8 cellular contexts compared by ENCODE assay signal in the genomic region with DNA sequence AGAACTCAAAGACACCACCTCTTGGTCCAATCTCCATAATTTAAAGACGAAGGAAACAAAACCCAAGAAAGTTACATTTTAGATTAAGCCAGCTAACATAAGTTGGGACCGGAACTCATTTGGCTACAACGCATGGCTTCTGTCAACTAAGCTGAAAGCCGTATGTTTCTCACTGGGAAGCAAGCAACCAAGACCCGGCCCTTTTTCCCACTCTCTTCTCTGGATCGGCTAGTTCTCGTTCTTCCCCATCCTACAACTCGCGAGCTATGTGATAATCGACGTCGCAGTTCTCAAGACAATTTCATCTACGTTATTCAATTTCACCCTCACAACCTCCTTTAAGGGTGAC. TPM values are rescaled to one million over a fixed set of nuclear protein-coding genes. Genes with fewer than 3 reads are reported as not detected.
DNase-seq lines count a peak whose midpoint lies in the region; ATAC-seq and TF ChIP-seq lines count a peak whose summit lies in the region.

No MANE protein-coding gene starts in this region.

- H3K9me3 ChIP-seq in RWPE2 (ENCODE audit: severe bottlenecking) (no peaks in the 10 kb centered on the region), esophagus muscularis mucosa (no peaks in the 10 kb centered on the region), neuron (ENCODE audit: low read length) (no peaks in the 10 kb centered on the region)

- WGBS in esophagus muscularis mucosa = under 1% methylated on average over 13 of the region's 13 CpGs

- H3K27ac ChIP-seq in RWPE2 (ENCODE audit: poor library complexity, severe bottlenecking) (peak overlapping the region; percentile 60), esophagus muscularis mucosa (replicated peaks in 1 of 4) (peak overlapping the region; percentile 84 to 94 (median 90))

- TF ChIP-seq POLR2A in esophagus muscularis mucosa (IDR thresholded peaks at IDR 0.05; ENCODE audit: low read depth) = no peak

- no peak for TF ChIP-seq EP300 in esophagus muscularis mucosa (IDR thresholded peaks at IDR 0.05)

- DNase-seq in ACHN (peak; percentile 35), RWPE2 (ENCODE audit: low spot score) (no peak), esophagus muscularis mucosa (ENCODE audit: extremely low spot score) (no peak)
- DNase-seq in stimulated activated CD4-positive, alpha-beta T cell treated with anti-CD3 and anti-CD28 coated beads, Interleukin-4, amount 100 ng/mL, for 24 hours = no peak
- no peak for DNase-seq in activated CD4-positive, alpha-beta T cell treated with anti-CD3 and anti-CD28 coated beads, Interleukin-2, amount 50 U/mL, for 4 hours

- H2AFZ ChIP-seq in neuron (ENCODE audit: low read depth, low read length) = peak overlapping the region; percentile 64

- intact Hi-C loops in esophagus muscularis mucosa (cut with DNase I) = loop anchor here (5.0 kb wide), 1 partner anchor 46 kb away; no protein-coding TSS in a partner anchor

- H3K36me3 ChIP-seq in RWPE2 (ENCODE audit: low read depth) = peaks cover 40% of the 10 kb centered on the region
- H3K36me3 ChIP-seq in esophagus muscularis mucosa = peaks cover 9 to 20% (median 14%) of the 10 kb centered on the region in 4 donors
- H3K36me3 ChIP-seq in neuron (ENCODE audit: insufficient read depth, low read length) = peaks cover 24% of the 10 kb centered on the region

- TF ChIP-seq CTCF in RWPE2 (IDR thresholded peaks at IDR 0.05; ENCODE audit: poor library complexity, severe bottlenecking) (no peak), esophagus muscularis mucosa (IDR thresholded peaks at IDR 0.05) (no peak)

- H3K4me1 ChIP-seq in RWPE2 (ENCODE audit: insufficient read depth, poor library complexity, severe bottlenecking) (peaks cover 33% of the 10 kb centered on the region), esophagus muscularis mucosa (peaks cover 19 to 47% (median 43%) of the 10 kb centered on the region in 4 donors), neuron (ENCODE audit: insufficient read depth, low read length) (peaks cover 17% of the 10 kb centered on the region)

- H3K4me3 ChIP-seq in RWPE2 (ENCODE audit: severe bottlenecking) = peak overlapping the region; percentile 93
- peak overlapping the region; percentile 71 to 96 (median 80) for H3K4me3 ChIP-seq in esophagus muscularis mucosa
- peak overlapping the region; percentile 85 for H3K4me3 ChIP-seq in neuron (ENCODE audit: low read length)

- in situ Hi-C loops in ACHN (cut with HindIII; ENCODE audit: low pct_ligation_motif_present, low pct_unique_long_range_greater_than_20kb, low sequenced_read_pairs) = no loop called here

- ATAC-seq in GM19438 (IDR thresholded peaks at IDR 0.05; ENCODE audit: low read depth, unreplicated experiment) (peak; percentile 7), RWPE2 (ENCODE audit: low read depth) (peak; percentile 3; the same call in 2 of the 3 replicates), GM18907 (IDR thresholded peaks at IDR 0.05; ENCODE audit: unreplicated experiment) (no peak)

- H3K27me3 ChIP-seq in RWPE2 (ENCODE audit: insufficient read depth, poor library complexity, severe bottlenecking) (no peaks in the 10 kb centered on the region), esophagus muscularis mucosa (no peaks in the 10 kb centered on the region), neuron (ENCODE audit: insufficient read depth, low read length) (no peaks in the 10 kb centered on the region)

RNA-seq across cellular contexts. Expression of a gene that starts 0.6 kb away (rescaled TPM):
- total RNA-seq in esophagus muscularis mucosa = 100 to 1,000 TPM in 1 of 4 donors, 10 to 100 TPM in 3; 73.9 to 104 (median 85.4) TPM

RNA-seq across cellular contexts. Expression of a gene that starts 48.4 kb away (rescaled TPM):
- total RNA-seq in esophagus muscularis mucosa = 10 to 100 TPM; 31.3 to 47.8 (median 38.7) TPM

RNA-seq across cellular contexts. Expression of a gene that starts 53.7 kb away (rescaled TPM):
- 10 to 100 TPM in 3 of 4 donors, 1 to 10 TPM in 1; 8.3 to 16.2 (median 12.9) TPM for total RNA-seq in esophagus muscularis mucosa

RNA-seq across cellular contexts. Expression of a gene that starts 57.6 kb away (rescaled TPM):
- total RNA-seq in esophagus muscularis mucosa = 1 to 10 TPM; 1.6 to 2.8 (median 1.9) TPM
